Comparison of ENCODE assay signal across 19 cellular contexts in the genomic region with DNA sequence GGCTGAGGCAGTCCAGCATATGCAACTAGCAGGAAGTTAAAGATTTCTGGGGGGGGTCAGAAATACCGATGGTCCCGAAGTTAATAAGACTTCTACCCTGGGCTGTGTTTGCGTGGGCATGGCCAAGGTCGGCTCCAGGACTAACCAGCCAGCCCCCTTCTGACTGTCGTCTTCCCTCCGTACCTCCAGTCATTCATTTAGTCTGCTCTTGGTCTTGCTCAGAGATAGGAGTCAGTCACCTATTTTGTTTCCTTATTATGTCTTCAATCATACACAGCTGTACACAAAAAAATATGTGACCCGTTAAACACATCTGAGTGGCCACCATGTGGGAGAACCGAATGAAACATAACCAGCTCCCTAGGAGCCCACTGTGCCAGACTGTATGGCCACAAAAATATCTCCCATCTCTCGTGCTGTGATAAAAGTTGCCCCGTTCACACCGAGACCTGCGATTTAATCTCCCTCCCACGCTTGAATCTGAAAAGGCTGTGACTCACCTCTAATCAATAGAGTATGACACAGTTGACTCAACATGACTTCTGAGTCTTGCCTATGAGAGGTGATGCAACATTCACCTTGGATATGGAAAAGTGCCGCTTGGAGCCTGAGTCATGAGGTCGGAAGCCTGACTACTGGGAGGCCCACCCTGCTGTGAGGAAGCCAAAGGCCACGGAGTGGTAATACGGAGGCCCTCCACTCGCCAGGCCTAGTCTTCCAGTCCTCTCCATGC. TPM values are rescaled to one million over a fixed set of nuclear protein-coding genes. Genes with fewer than 3 reads are reported as not detected.
"Had no signal": no experiment of that assay in that cellular context is flagged by ENCODE, and none has a peak within 500 bp of the region (broad histone marks: within the 10 kb centered on the region; RNA-seq: fewer than 3 reads in every experiment).

No MANE protein-coding gene starts in this region.

RNA-seq across cellular contexts. Expression of a gene that starts 2.8 kb away (rescaled TPM):
- total RNA-seq: naive thymus-derived CD8-positive, alpha-beta T cell; natural killer cell treated with Interleukin-12 subunit alpha and Interleukin-12 subunit beta and Interleukin-15 and Interleukin-18, amount 100 ng/mL, for 72 hours; omental fat pad; osteocyte; pancreas; posterior vena cava; pulmonary artery endothelial cell; right atrium auricular region; sciatic nerve; smooth muscle cell; spleen; stomach; subcutaneous adipose tissue; thoracic aorta; thyroid gland; tibial nerve; upper lobe of left lung; ureter; uterus had no signal
- polyA plus RNA-seq: naive thymus-derived CD8-positive, alpha-beta T cell; pancreas; smooth muscle cell; spleen; stomach had no signal

RNA-seq across cellular contexts. Expression of a gene that starts 30.5 kb away (rescaled TPM):
- total RNA-seq: naive thymus-derived CD8-positive, alpha-beta T cell; natural killer cell treated with Interleukin-12 subunit alpha and Interleukin-12 subunit beta and Interleukin-15 and Interleukin-18, amount 100 ng/mL, for 72 hours; omental fat pad; osteocyte; pancreas; posterior vena cava; pulmonary artery endothelial cell; right atrium auricular region; sciatic nerve; smooth muscle cell; spleen; stomach; subcutaneous adipose tissue; thoracic aorta; thyroid gland; tibial nerve; upper lobe of left lung; ureter; uterus had no signal
- polyA plus RNA-seq: naive thymus-derived CD8-positive, alpha-beta T cell; pancreas; smooth muscle cell; spleen; stomach had no signal
